Comparison of ENCODE assay signal across 24 cellular contexts in the genomic region with DNA sequence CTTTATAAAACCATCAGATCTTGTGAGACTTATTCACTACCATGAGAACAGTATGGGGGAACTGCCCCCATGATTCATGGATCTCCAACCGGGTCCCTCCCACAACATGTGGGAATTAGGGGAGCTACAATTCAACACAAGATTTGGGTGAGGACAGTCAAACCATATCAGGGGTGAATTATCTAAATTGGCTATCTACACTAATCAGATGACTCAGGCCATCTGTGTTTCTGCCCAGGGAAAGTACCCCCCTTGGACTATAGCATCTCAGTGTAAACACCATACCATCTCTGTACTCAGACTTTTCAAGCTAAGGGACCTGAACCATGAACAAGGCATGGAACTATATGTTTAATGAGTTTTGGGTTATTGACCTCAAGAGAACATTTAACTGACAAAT.
"Had no signal": no experiment of that assay in that cellular context is flagged by ENCODE, and none has a peak within 500 bp of the region (broad histone marks: within the 10 kb centered on the region; RNA-seq: fewer than 3 reads in every experiment).

No MANE protein-coding gene starts in this region.

- DNase-seq: activated CD4-positive, alpha-beta T cell treated with anti-CD3 and anti-CD28 coated beads for 4 hours; activated CD8-positive, alpha-beta memory T cell treated with anti-CD3 and anti-CD28 coated beads, Interleukin-2, amount 50 U/mL, for 4 hours; activated CD8-positive, alpha-beta T cell treated with anti-CD3 and anti-CD28 coated beads for 36 hours; activated gamma-delta T cell treated with Interleukin-2 at 50 U/mL for 16 hours; activated naive CD4-positive, alpha-beta T cell treated with anti-CD3 and anti-CD28 coated beads, Interleukin-2, amount 10 ng/mL, durations not matched to agents 7 days and 5 days; activated naive CD8-positive, alpha-beta T cell treated with anti-CD3 and anti-CD28 coated beads for 36 hours; activated T-cell treated with anti-CD3 and anti-CD28 coated beads, Interleukin-2, amount 50 U/mL, for 72 hours; anterior cingulate cortex; cerebellar nuclear complex; MV-4-11; NCI-H1092 treated with DMSO at 0.1 percent for 48 hours; NCI-H1417 treated with DMSO at 0.1 percent for 48 hours; NCI-H187; NCI-H2081; NCI-H510A treated with DMSO at 0.1 percent for 48 hours; NCI-H748 treated with DMSO at 0.1 percent for 48 hours; OCI-M1; Right ventricle myocardium superior; SJCRH30; T-cell; T-helper 2 cell had no signal

- H3K4me3 ChIP-seq: MG63, SJCRH30 had no signal

- ATAC-seq: activated CD4-positive, CD25-positive, alpha-beta regulatory T cell treated with anti-CD3 and anti-CD28 coated beads, Interleukin-2, amount 50 U/mL, for 24 hours; activated CD8-positive, alpha-beta T cell treated with anti-CD3 and anti-CD28 coated beads for 36 hours; activated T-cell treated with anti-CD3 and anti-CD28 coated beads, Interleukin-2, amount 50 U/mL, for 72 hours; Panc1; T-cell had no signal
